ENCODE assay signal across 12 cellular contexts in genomic region chr13:24251525-24251924, GRCh38. TPM values are rescaled to one million over a fixed set of nuclear protein-coding genes. Genes with fewer than 3 reads are reported as not detected.
DNase-seq lines count a peak whose midpoint lies in the region; ATAC-seq and TF ChIP-seq lines count a peak whose summit lies in the region.
"Had no signal": no experiment of that assay in that cellular context is flagged by ENCODE, and none has a peak within 500 bp of the region (broad histone marks: within the 10 kb centered on the region; RNA-seq: fewer than 3 reads in every experiment).

No MANE protein-coding gene starts in this region.

- no peak overlapping the region for H3K4me3 Mint-ChIP-seq in progenitor cell of endocrine pancreas (ENCODE audit: low read depth)

- no peaks in the 10 kb centered on the region for H3K27me3 Mint-ChIP-seq in progenitor cell of endocrine pancreas

- H3K27ac Mint-ChIP-seq in progenitor cell of endocrine pancreas, result no peak overlapping the region

- H3K9me3 Mint-ChIP-seq in progenitor cell of endocrine pancreas (ENCODE audit: low read depth), result no peaks in the 10 kb centered on the region

- intact Hi-C loops in sciatic nerve (cut with DNase I), result no loop called here

- H3K36me3 Mint-ChIP-seq in progenitor cell of endocrine pancreas (ENCODE audit: insufficient read depth), result peaks cover 14% of the 10 kb centered on the region

- peak; percentile 72 for DNase-seq in activated CD4-positive, CD25-positive, alpha-beta regulatory T cell treated with anti-CD3 and anti-CD28 coated beads, Interleukin-2, amount 50 U/mL, for 72 hours
- DNase-seq in activated gamma-delta T cell (lab: John Stamatoyannopoulos, UW) (peak; percentile 35), sciatic nerve (ENCODE audit: low spot score) (no peak), NCI-H146 treated with DMSO at 0.1 percent for 48 hours (lab: John Stamatoyannopoulos, UW; ENCODE audit: unreplicated experiment) (no peak), progenitor cell of endocrine pancreas (ENCODE audit: low spot score, unreplicated experiment) (no peak), AG20443 (ENCODE audit: low spot score) (no peak)
- DNase-seq in stimulated activated naive CD8-positive, alpha-beta T cell treated with anti-CD3 and anti-CD28 coated beads, Interleukin-15, Interleukin-2, amounts not matched to agents 100 U/mL and 50 U/mL, for 24 hours, result peak; percentile 71
- DNase-seq: NCI-H1048, SHP77 had no signal

- ATAC-seq in sciatic nerve (peak; percentile 29), HG03095 (IDR thresholded peaks at IDR 0.05; ENCODE audit: unreplicated experiment) (no peak)
- ATAC-seq in stimulated activated naive CD8-positive, alpha-beta T cell treated with anti-CD3 and anti-CD28 coated beads, Interleukin-15, Interleukin-2, amounts not matched to agents 100 U/mL and 50 U/mL, for 24 hours, result peak; percentile 66

- H3K4me1 Mint-ChIP-seq in progenitor cell of endocrine pancreas (ENCODE audit: low read depth), result no peaks in the 10 kb centered on the region

- no peak for TF ChIP-seq CTCF in progenitor cell of endocrine pancreas (IDR thresholded peaks at IDR 0.05; ENCODE audit: unreplicated experiment)

RNA-seq across cellular contexts. Expression of gene C1QTNF9, which starts 57.9 kb away (rescaled TPM):
- total RNA-seq in sciatic nerve (2.4 TPM), progenitor cell of endocrine pancreas (not detected in 2 replicates)
- total RNA-seq: bronchial epithelial cell, glomerular endothelial cell had no signal

Comparison
In these comparisons a context has a peak if more than half of its experiments do, and no peak if none do; other contexts are left out.
1. DNase-seq: peak in activated CD4-positive, CD25-positive, alpha-beta regulatory T cell treated with anti-CD3 and anti-CD28 coated beads, Interleukin-2, amount 50 U/mL, for 72 hours (single experiment), activated gamma-delta T cell (single experiment) and stimulated activated naive CD8-positive, alpha-beta T cell treated with anti-CD3 and anti-CD28 coated beads, Interleukin-15, Interleukin-2, amounts not matched to agents 100 U/mL and 50 U/mL, for 24 hours (single experiment); none in sciatic nerve (single experiment), NCI-H146 treated with DMSO at 0.1 percent for 48 hours (single experiment), progenitor cell of endocrine pancreas (single experiment) and AG20443 (single experiment).